In genomic region chr6:1424306-1424927, GRCh38 we compare ENCODE assay signal across 8 cellular contexts. TPM values are rescaled to one million over a fixed set of nuclear protein-coding genes. Genes with fewer than 3 reads are reported as not detected.
DNase-seq lines count a peak whose midpoint lies in the region; ATAC-seq lines count a peak whose summit lies in the region.

No MANE protein-coding gene starts in this region.

- peaks cover 50 to 59% of the 10 kb centered on the region in 2 donors for H3K27me3 Mint-ChIP-seq in stimulated activated naive B cell treated with anti-CD40 and anti-IgM and Interleukin-4, amounts not matched to agents 10 μg/mL and 1 μg/mL and 100 μg/mL, for 72 hours

- peaks cover 15% of the 10 kb centered on the region for H3K9me3 ChIP-seq in adipocyte (ENCODE audit: control insufficient read depth, low read length)

- peaks cover 0 to 4% of the 10 kb centered on the region in 2 donors for H3K9me3 Mint-ChIP-seq in stimulated activated naive B cell treated with anti-CD40 and anti-IgM and Interleukin-4, amounts not matched to agents 10 μg/mL and 1 μg/mL and 100 μg/mL, for 72 hours

- ATAC-seq in stimulated activated naive B cell treated with anti-CD40 and anti-IgM and Interleukin-4, amounts not matched to agents 10 μg/mL and 1 μg/mL and 100 μg/mL, for 72 hours (replicated peaks) = peak; percentile 57 to 63

- peaks cover 4% of the 10 kb centered on the region for H3K4me1 ChIP-seq in adipocyte (ENCODE audit: control insufficient read depth, insufficient read depth, low read length)

- H3K4me3 ChIP-seq in adipocyte (ENCODE audit: low read length) = no peak overlapping the region

- H3K4me1 Mint-ChIP-seq in stimulated activated naive B cell treated with anti-CD40 and anti-IgM and Interleukin-4, amounts not matched to agents 10 μg/mL and 1 μg/mL and 100 μg/mL, for 72 hours = peaks cover 3 to 5% of the 10 kb centered on the region in 2 donors

- no peak overlapping the region for H3K4me3 Mint-ChIP-seq in stimulated activated naive B cell treated with anti-CD40 and anti-IgM and Interleukin-4, amounts not matched to agents 10 μg/mL and 1 μg/mL and 100 μg/mL, for 72 hours

- H3K9ac ChIP-seq in adipocyte (ENCODE audit: low read length) = no peak overlapping the region

- H3K27me3 ChIP-seq in adipocyte (replicated peaks; ENCODE audit: control insufficient read depth, insufficient read depth, low read length) = peaks cover 8% of the 10 kb centered on the region

- no peak overlapping the region for H3K27ac Mint-ChIP-seq in stimulated activated naive B cell treated with anti-CD40 and anti-IgM and Interleukin-4, amounts not matched to agents 10 μg/mL and 1 μg/mL and 100 μg/mL, for 72 hours

- H3K36me3 ChIP-seq in adipocyte (ENCODE audit: control insufficient read depth, insufficient read depth, low read length, severe bottlenecking) = no peaks in the 10 kb centered on the region

- in situ Hi-C loops in G401 (cut with HindIII; ENCODE audit: low sequenced_read_pairs) = no loop called here

- no peaks in the 10 kb centered on the region for H3K36me3 Mint-ChIP-seq in stimulated activated naive B cell treated with anti-CD40 and anti-IgM and Interleukin-4, amounts not matched to agents 10 μg/mL and 1 μg/mL and 100 μg/mL, for 72 hours

- DNase-seq in A172 (ENCODE audit: low spot score) (peak; percentile 69), G401 (ENCODE audit: low spot score) (peak; percentile 31), NCI-H1105 treated with DMSO at 0.1 percent for 48 hours (lab: John Stamatoyannopoulos, UW) (peak; percentile 33), adipocyte (ENCODE audit: low read depth) (peak; percentile 87), hippocampal formation (lab: John Stamatoyannopoulos, UW) (peak; percentile 1 to 6), NCI-H1092 (lab: John Stamatoyannopoulos, UW) (no peak)
- DNase-seq in stimulated activated naive B cell treated with anti-CD40 and anti-IgM and Interleukin-4, amounts not matched to agents 10 μg/mL and 1 μg/mL and 100 μg/mL, for 72 hours = no peak
- no peak for DNase-seq in effector CD4-positive, alpha-beta T cell

RNA-seq across cellular contexts. Expression of gene FOXF2, which starts 35.0 kb away (rescaled TPM):
- total RNA-seq in A172 (2014; rRNA removed; shearing (Covaris generic)) = not detected in 2 replicates
- total RNA-seq in G401 (2014; rRNA removed; shearing (Covaris generic)) = 0.68 TPM in 1 of 2 replicates, not detected in the other

Comparison
In these comparisons a context has a peak if more than half of its experiments do, and no peak if none do; other contexts are left out.
1. DNase-seq: peak in A172 (single experiment), G401 (single experiment), NCI-H1105 treated with DMSO at 0.1 percent for 48 hours (single experiment), adipocyte (single experiment) and hippocampal formation (2 of 2); none in stimulated activated naive B cell treated with anti-CD40 and anti-IgM and Interleukin-4, amounts not matched to agents 10 μg/mL and 1 μg/mL and 100 μg/mL, for 72 hours (single experiment), NCI-H1092 (single experiment) and effector CD4-positive, alpha-beta T cell (single experiment).